Comparison of ENCODE assay signal across 16 cellular contexts in genomic region chr2:81876628-81877027, GRCh38.
DNase-seq lines count a peak whose midpoint lies in the region; ATAC-seq, FAIRE-seq and TF ChIP-seq lines count a peak whose summit lies in the region.
"Had no signal": no experiment of that assay in that cellular context is flagged by ENCODE, and none has a peak within 500 bp of the region (broad histone marks: within the 10 kb centered on the region; RNA-seq: fewer than 3 reads in every experiment).

No MANE protein-coding gene starts in this region.

- intact Hi-C loops in GM12878 (cut with micrococcal nuclease; ENCODE audit: unreplicated experiment), result no loop called here

- H3K4me1 ChIP-seq in OCI-LY3 (ENCODE audit: low read length), result peaks cover 16% of the 10 kb centered on the region
- H3K4me1 ChIP-seq in GM12878 (ENCODE audit: control insufficient read depth, insufficient read depth, low read length), result no peaks in the 10 kb centered on the region
- H3K4me1 ChIP-seq: BLaER1, Caco-2 had no signal

- H4K20me1 ChIP-seq in OCI-LY3 (ENCODE audit: insufficient read depth, low read length) (no peaks in the 10 kb centered on the region), GM12878 (ENCODE audit: control insufficient read depth, insufficient read depth) (no peaks in the 10 kb centered on the region)
- H4K20me1 ChIP-seq: BLaER1 had no signal

- 0% methylated on average over 4 of the region's 4 CpGs for WGBS in GM12878 (ENCODE audit: insufficient coverage, insufficient replicate concordance, low lambda C conversion rate, missing lambda C conversion rate)

- H3K27me3 ChIP-seq in OCI-LY3 (ENCODE audit: low read depth, low read length), result peaks cover 2% of the 10 kb centered on the region; the same call in 1 of the 2 replicates
- H3K27me3 ChIP-seq in GM12878 (replicated peaks in 1 of 2; ENCODE audit: control insufficient read depth in 2 of 2, insufficient read depth in 2 of 2, low read length in 1 of 2), result no peaks in the 10 kb centered on the region
- H3K27me3 ChIP-seq: BLaER1 had no signal

- RAD21 ChIA-PET in GM12878 (lab: Charles Lee; ENCODE audit: unreplicated experiment), result interaction anchor here (1.1 kb wide), 1 partner anchor 18 kb away, joined by 3 read pairs; no protein-coding TSS in a partner anchor

- no peak overlapping the region for H3K4me3 ChIP-seq in OCI-LY3 (ENCODE audit: low read length)
- no peak overlapping the region for H3K4me3 ChIP-seq in GM12878
- H3K4me3 ChIP-seq: BLaER1 had no signal

- no peak for TF ChIP-seq CTCF in OCI-LY3 (IDR thresholded peaks at IDR 0.05; ENCODE audit: low read depth, low read length)
- TF ChIP-seq CTCF in GM12878 (IDR thresholded peaks at IDR 0.05 in 2 of 3, conservative IDR thresholded peaks at IDR 0.05 in 1 of 3; ENCODE audit: control insufficient read depth in 2 of 3, extremely low read depth in 1 of 3, insufficient read depth in 1 of 3, low read depth in 3 of 3, low read length in 3 of 3), result no peak

- peaks cover 10% of the 10 kb centered on the region for H3K9me3 ChIP-seq in OCI-LY3 (ENCODE audit: insufficient read depth, low read length)
- no peaks in the 10 kb centered on the region for H3K9me3 ChIP-seq in GM12878 (replicated peaks; ENCODE audit: control insufficient read depth, insufficient read depth, low read length)
- H3K9me3 ChIP-seq: BLaER1, Caco-2 had no signal

- no peak for TF ChIP-seq EP300 in GM12878 (IDR thresholded peaks at IDR 0.05; ENCODE audit: borderline replicate concordance in 1 of 2, control insufficient read depth in 1 of 2, low read depth in 2 of 2, low read length in 2 of 2)

- peak; percentile 0 to 11 for DNase-seq in NOMO-1 (lab: John Stamatoyannopoulos, UW; ENCODE audit: unreplicated experiment in 2 of 2)
- no peak for DNase-seq in NOMO-1 treated with dmso at 0.1 percent for 144 hours (lab: John Stamatoyannopoulos, UW; ENCODE audit: unreplicated experiment)
- no peak for DNase-seq in GM12878 (ENCODE audit: low read depth, low spot score)
- DNase-seq in central memory CD4-positive, alpha-beta T cell, result no peak
- no peak for DNase-seq in stimulated activated CD4-positive, alpha-beta T cell treated with anti-CD3 and anti-CD28 coated beads, Interleukin-15, amount 100 ng/mL, for 24 hours
- DNase-seq in NCI-H2227 treated with DMSO at 0.1 percent for 48 hours (lab: John Stamatoyannopoulos, UW), result no peak
- DNase-seq: 8988T; AML-193; Caco-2; CD8-positive, alpha-beta memory T cell; DND-41; GDM1; HCEC 1CT had no signal

- no peaks in the 10 kb centered on the region for H3K79me2 ChIP-seq in OCI-LY3 (ENCODE audit: low read length)
- no peaks in the 10 kb centered on the region for H3K79me2 ChIP-seq in GM12878 (ENCODE audit: control insufficient read depth, insufficient read depth, low read length)

- H2AFZ ChIP-seq in OCI-LY3 (ENCODE audit: low read depth, low read length), result no peak overlapping the region
- no peak overlapping the region for H2AFZ ChIP-seq in GM12878 (ENCODE audit: control insufficient read depth, low read depth, low read length)

- CTCF ChIA-PET in GM12878 (lab: Yijun Ruan, JAX), result interaction anchor here (0.9 kb wide), 1 partner anchor 25 kb away, joined by 3 read pairs; no protein-coding TSS in a partner anchor

- TF ChIP-seq POLR2A in GM12878 (IDR thresholded peaks at IDR 0.05; ENCODE audit: low read depth, low read length), result no peak

- H3K36me3 ChIP-seq in OCI-LY3 (replicated peaks; ENCODE audit: low read depth, low read length), result peaks cover 5% of the 10 kb centered on the region
- H3K36me3 ChIP-seq in GM12878 (ENCODE audit: control insufficient read depth in 2 of 2, insufficient read depth in 2 of 2, low read length in 1 of 2), result no peaks in the 10 kb centered on the region
- H3K36me3 ChIP-seq: BLaER1 had no signal

- H3K9ac ChIP-seq in OCI-LY3 (ENCODE audit: low read length), result no peak overlapping the region
- no peak overlapping the region for H3K9ac ChIP-seq in GM12878 (ENCODE audit: control insufficient read depth, insufficient read depth, low read length)
- H3K9ac ChIP-seq: BLaER1 had no signal

- BruUV-seq in GM12878 (replicated peaks; lab: Mats Ljungman, UMichigan), result no TSS peak

- peak; percentile 66 for ATAC-seq in GM12878

- no peak for FAIRE-seq in GM12878 (lab: Jason Lieb, UNC)

- H3K27ac ChIP-seq in OCI-LY3 (ENCODE audit: low read length), result peak overlapping the region; percentile 36
- no peak overlapping the region for H3K27ac ChIP-seq in GM12878 (ENCODE audit: control insufficient read depth, insufficient read depth)
- H3K27ac ChIP-seq: BLaER1, HL-60 had no signal

- peak overlapping the region; percentile 53 for H3K4me2 ChIP-seq in OCI-LY3 (ENCODE audit: low read length)
- H3K4me2 ChIP-seq in GM12878 (ENCODE audit: control insufficient read depth, insufficient read depth), result no peak overlapping the region
- H3K4me2 ChIP-seq: BLaER1 had no signal

- no peak for TF ChIP-seq RAD21 in GM12878 (IDR thresholded peaks at IDR 0.05; ENCODE audit: insufficient read depth, low read depth, low read length)

- POLR2A ChIA-PET in GM12878 (lab: Charles Lee), result no interaction called here

- in situ Hi-C loops in GM12878 (cut with MboI), result no loop called here

- SMC1A ChIA-PET in GM12878 (lab: Charles Lee; ENCODE audit: uncharacterized antibody, unreplicated experiment), result no interaction called here

TF ChIP-seq in GM12878, 131 proteins besides CTCF, POLR2A, EP300 and RAD21:
- no peak for TF ChIP-seq BACH1 (IDR thresholded peaks at IDR 0.05; ENCODE audit: borderline replicate concordance)
- peak in 1 of 2 experiments; percentile 43; a peak in 1 of 4 replicates for TF ChIP-seq BHLHE40 (IDR thresholded peaks at IDR 0.05; ENCODE audit: borderline replicate concordance in 1 of 2, low read depth in 2 of 2, low read length in 1 of 2)
- TF ChIP-seq SPI1 (IDR thresholded peaks at IDR 0.05; ENCODE audit: borderline replicate concordance, insufficient read depth, low read depth, low read length), result peak; percentile 61; the same call in 1 of the 2 replicates
- no peak for TF ChIP-seq ZNF207 (IDR thresholded peaks at IDR 0.05; ENCODE audit: borderline replicate concordance)
- no peak for TF ChIP-seq IRF5 (IDR thresholded peaks at IDR 0.05; ENCODE audit: borderline replicate concordance)

Comparison
In these comparisons a context has a peak if more than half of its experiments do, and no peak if none do; other contexts are left out.
1. DNase-seq: peak in NOMO-1 (2 of 2); none in NOMO-1 treated with dmso at 0.1 percent for 144 hours (single experiment), GM12878 (single experiment), central memory CD4-positive, alpha-beta T cell (single experiment), stimulated activated CD4-positive, alpha-beta T cell treated with anti-CD3 and anti-CD28 coated beads, Interleukin-15, amount 100 ng/mL, for 24 hours (single experiment) and NCI-H2227 treated with DMSO at 0.1 percent for 48 hours (single experiment).